18 cellular contexts compared by ENCODE assay signal in the genomic region with DNA sequence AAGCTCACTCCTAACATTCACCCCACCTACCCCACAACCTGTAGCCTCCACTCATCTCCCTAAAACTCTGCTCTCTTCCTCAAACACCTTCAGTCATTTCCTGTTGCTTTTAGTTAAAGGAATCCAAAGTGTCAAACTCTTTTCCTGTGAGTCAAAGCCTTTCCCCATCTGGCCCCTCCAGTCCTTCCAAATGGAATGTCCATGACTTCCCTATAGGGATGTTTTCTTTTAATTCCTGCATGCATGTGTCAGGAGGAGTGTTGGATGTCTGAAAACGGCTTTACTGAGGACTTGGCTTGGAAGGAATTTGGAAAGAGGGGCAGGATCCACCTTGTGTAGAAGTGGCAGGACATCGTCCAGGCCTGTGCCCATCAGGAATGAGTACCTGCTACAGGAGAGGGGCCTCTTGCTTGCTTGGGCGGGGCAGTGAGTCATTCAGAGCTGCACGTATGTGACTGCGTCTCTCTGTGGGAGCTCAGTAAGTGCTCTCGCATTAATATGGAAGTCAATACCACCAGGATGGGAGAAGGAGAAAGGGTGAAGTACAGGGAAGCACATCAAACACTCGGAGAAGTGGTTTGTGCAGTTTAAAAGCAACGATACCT.
DNase-seq lines count a peak whose midpoint lies in the region; ATAC-seq, FAIRE-seq and TF ChIP-seq lines count a peak whose summit lies in the region.
"Had no signal": no experiment of that assay in that cellular context is flagged by ENCODE, and none has a peak within 500 bp of the region (broad histone marks: within the 10 kb centered on the region; RNA-seq: fewer than 3 reads in every experiment).

No MANE protein-coding gene starts in this region.

- H3K27me3 ChIP-seq in foreskin keratinocyte: no peaks in the 10 kb centered on the region
- H3K27me3 ChIP-seq: transverse colon had no signal

- no peaks in the 10 kb centered on the region for H3K4me1 ChIP-seq in foreskin keratinocyte
- H3K4me1 ChIP-seq: A549, transverse colon had no signal

- no peak overlapping the region for H3K27ac Mint-ChIP-seq in activated naive CD8-positive, alpha-beta T cell treated with anti-CD3 and anti-CD28 coated beads, Interleukin-2, amount 50 U/mL, for 24 hours
- H3K27ac Mint-ChIP-seq: activated T-helper 2 cell treated with anti-CD3 and anti-CD28 coated beads, Interferon-gamma antibody, Interleukin-2, Interleukin-4, amounts not matched to agents 10 μg/mL and 5 μg/mL and 100 μg/mL, durations not matched to agents 14 hours and 24 hours and 36 hours; CD8-positive, alpha-beta memory T cell had no signal

- no peak for TF ChIP-seq CTCF in foreskin keratinocyte (conservative IDR thresholded peaks at IDR 0.05)

- no peak for FAIRE-seq in urothelium cell line (lab: Jason Lieb, UNC)
- FAIRE-seq: A549, colon had no signal

- ATAC-seq in foreskin keratinocyte (peak; percentile 83), GM21723 (IDR thresholded peaks at IDR 0.05; ENCODE audit: unreplicated experiment) (no peak), GM18858 (IDR thresholded peaks at IDR 0.05; ENCODE audit: unreplicated experiment) (no peak)
- ATAC-seq in activated naive CD8-positive, alpha-beta T cell treated with anti-CD3 and anti-CD28 coated beads, Interleukin-2, amount 50 U/mL, for 24 hours: no peak
- ATAC-seq: A549, Panc1 had no signal

- no peaks in the 10 kb centered on the region for H3K27me3 Mint-ChIP-seq in activated naive CD8-positive, alpha-beta T cell treated with anti-CD3 and anti-CD28 coated beads, Interleukin-2, amount 50 U/mL, for 24 hours

- no peaks in the 10 kb centered on the region for H3K9me3 Mint-ChIP-seq in activated naive CD8-positive, alpha-beta T cell treated with anti-CD3 and anti-CD28 coated beads, Interleukin-2, amount 50 U/mL, for 24 hours
- H3K9me3 Mint-ChIP-seq: activated T-helper 2 cell treated with anti-CD3 and anti-CD28 coated beads, Interferon-gamma antibody, Interleukin-2, Interleukin-4, amounts not matched to agents 10 μg/mL and 5 μg/mL and 100 μg/mL, durations not matched to agents 14 hours and 24 hours and 36 hours had no signal

- H3K4me3 Mint-ChIP-seq in activated naive CD8-positive, alpha-beta T cell treated with anti-CD3 and anti-CD28 coated beads, Interleukin-2, amount 50 U/mL, for 24 hours: no peak overlapping the region
- H3K4me3 Mint-ChIP-seq: CD8-positive, alpha-beta memory T cell had no signal

- no peaks in the 10 kb centered on the region for H3K36me3 Mint-ChIP-seq in activated naive CD8-positive, alpha-beta T cell treated with anti-CD3 and anti-CD28 coated beads, Interleukin-2, amount 50 U/mL, for 24 hours (ENCODE audit: low read depth)
- H3K36me3 Mint-ChIP-seq: CD8-positive, alpha-beta memory T cell had no signal

- H3K27ac ChIP-seq in foreskin keratinocyte: no peak overlapping the region
- H3K27ac ChIP-seq: A549, transverse colon had no signal

- DNase-seq in NCI-H2227 (lab: John Stamatoyannopoulos, UW; ENCODE audit: unreplicated experiment) (peak; percentile 15), NCI-H2227 treated with DMSO at 0.1 percent for 48 hours (lab: John Stamatoyannopoulos, UW) (no peak), NCI-H748 treated with DMSO at 0.1 percent for 48 hours (lab: John Stamatoyannopoulos, UW) (peak; percentile 26), foreskin keratinocyte (peak; percentile 25 to 80), urothelium cell line (ENCODE audit: low spot score) (peak; percentile 55)
- no peak for DNase-seq in activated naive CD8-positive, alpha-beta T cell treated with anti-CD3 and anti-CD28 coated beads, Interleukin-2, amount 50 U/mL, for 24 hours
- DNase-seq: activated CD8-positive, alpha-beta memory T cell treated with anti-CD3 and anti-CD28 coated beads for 24 hours; amniotic stem cell; CD8-positive, alpha-beta memory T cell; NCI-H1694; NCI-H82; transverse colon had no signal

- H3K4me1 Mint-ChIP-seq in activated naive CD8-positive, alpha-beta T cell treated with anti-CD3 and anti-CD28 coated beads, Interleukin-2, amount 50 U/mL, for 24 hours: no peaks in the 10 kb centered on the region
- H3K4me1 Mint-ChIP-seq: CD8-positive, alpha-beta memory T cell had no signal

Comparison
In these comparisons a context has a peak if more than half of its experiments do, and no peak if none do; other contexts are left out.
1. DNase-seq: peak in NCI-H2227 (single experiment), NCI-H748 treated with DMSO at 0.1 percent for 48 hours (single experiment), foreskin keratinocyte (2 of 2) and urothelium cell line (single experiment); none in NCI-H2227 treated with DMSO at 0.1 percent for 48 hours (single experiment) and activated naive CD8-positive, alpha-beta T cell treated with anti-CD3 and anti-CD28 coated beads, Interleukin-2, amount 50 U/mL, for 24 hours (single experiment).